Comparison of ENCODE assay signal across 1 cellular context in genomic region chr1:954927-955326, GRCh38.
TF ChIP-seq lines count a peak whose summit lies in the region.

No MANE protein-coding gene starts in this region.

TF ChIP-seq in GM12878, 131 proteins besides CTCF, POLR2A, EP300 and RAD21:
- no peak for TF ChIP-seq BCLAF1 (IDR thresholded peaks at IDR 0.05)
- TF ChIP-seq SP1 (IDR thresholded peaks at IDR 0.05; ENCODE audit: low read depth, low read length) = no peak
- no peak for TF ChIP-seq MXI1 (IDR thresholded peaks at IDR 0.05; ENCODE audit: low read depth, low read length)
- no peak for TF ChIP-seq SKIL (IDR thresholded peaks at IDR 0.05; ENCODE audit: low read depth, poor library complexity, severe bottlenecking)
- TF ChIP-seq NBN (IDR thresholded peaks at IDR 0.05) = no peak
- TF ChIP-seq CHD4 (IDR thresholded peaks at IDR 0.05) = no peak
- TF ChIP-seq TCF3 (IDR thresholded peaks at IDR 0.05; ENCODE audit: borderline replicate concordance, insufficient read depth, low read depth, low read length) = no peak
- no peak for TF ChIP-seq ATF2 (IDR thresholded peaks at IDR 0.05; ENCODE audit: low read length)
- no peak for TF ChIP-seq IKZF2 (IDR thresholded peaks at IDR 0.05)
- TF ChIP-seq IRF3 (IDR thresholded peaks at IDR 0.05) = no peak
